Comparison of ENCODE assay signal across 20 cellular contexts in genomic region chr2:11387831-11388230, GRCh38. TPM values are rescaled to one million over a fixed set of nuclear protein-coding genes. Genes with fewer than 3 reads are reported as not detected.
DNase-seq lines count a peak whose midpoint lies in the region; ATAC-seq, FAIRE-seq and TF ChIP-seq lines count a peak whose summit lies in the region.
"Had no signal": no experiment of that assay in that cellular context is flagged by ENCODE, and none has a peak within 500 bp of the region (broad histone marks: within the 10 kb centered on the region; RNA-seq: fewer than 3 reads in every experiment).

No MANE protein-coding gene starts in this region.

- H3K27me3 Mint-ChIP-seq in type B pancreatic cell: no peaks in the 10 kb centered on the region
- H3K27me3 Mint-ChIP-seq: activated naive CD4-positive, alpha-beta T cell treated with anti-CD3 and anti-CD28 coated beads, Interleukin-2, amount 50 U/mL, for 24 hours had no signal

- H3K27ac Mint-ChIP-seq in type B pancreatic cell: peak overlapping the region; percentile 3
- H3K27ac Mint-ChIP-seq: activated naive CD4-positive, alpha-beta T cell treated with anti-CD3 and anti-CD28 coated beads, Interleukin-2, amount 50 U/mL, for 24 hours; activated T-cell treated with anti-CD3 and anti-CD28 coated beads, Interleukin-2, amount 50 U/mL, for 72 hours; T-helper 17 cell had no signal

- in situ Hi-C loops in HepG2 (cut with HindIII; ENCODE audit: extremely low pct_ligation_motif_present, low pct_unique_long_range_greater_than_20kb): no loop called here

- peaks cover 29% of the 10 kb centered on the region for H3K4me1 Mint-ChIP-seq in type B pancreatic cell (ENCODE audit: unreplicated experiment)
- H3K4me1 Mint-ChIP-seq: activated naive CD4-positive, alpha-beta T cell treated with anti-CD3 and anti-CD28 coated beads, Interleukin-2, amount 50 U/mL, for 24 hours; T-helper 17 cell had no signal

- POLR2A ChIA-PET in PC-3 (lab: Charles Lee; ENCODE audit: unreplicated experiment) (interaction anchor here (0.6 to 1.5 kb wide), 5 partner anchors 13 to 115 kb away, joined by 3 to 17 read pairs (median 5); no protein-coding TSS in a partner anchor), HepG2 (lab: Yijun Ruan, JAX) (interaction anchor here (0.8 to 7.5 kb wide), 9 partner anchors 11 to 48 kb away, joined by 3 to 99 read pairs (median 10); partner anchors contain the start of gene ROCK2)

- no peaks in the 10 kb centered on the region for H3K36me3 ChIP-seq in PC-3 (ENCODE audit: low read depth, low read length)
- no peaks in the 10 kb centered on the region for H3K36me3 ChIP-seq in HepG2 (replicated peaks in 1 of 2; ENCODE audit: control insufficient read depth in 1 of 2, insufficient read depth in 2 of 2, low read length in 2 of 2)

- peak; percentile 46 for ATAC-seq in PC-3
- ATAC-seq in HepG2: peak; percentile 15
- ATAC-seq in sciatic nerve: no peak
- ATAC-seq in HG02571 (IDR thresholded peaks at IDR 0.05; ENCODE audit: unreplicated experiment): no peak
- no peak for ATAC-seq in HG02610 (IDR thresholded peaks at IDR 0.05; ENCODE audit: unreplicated experiment)
- ATAC-seq: activated T-cell treated with anti-CD3 and anti-CD28 coated beads, Interleukin-2, amount 50 U/mL, for 72 hours; T-helper 17 cell had no signal

- no peak for TF ChIP-seq RAD21 in HepG2 (CRISPR knock-in tag; IDR thresholded peaks at IDR 0.05)

- 1% methylated on average over 8 of the region's 8 CpGs for WGBS in HepG2 (ENCODE audit: low lambda C conversion rate)

- H3K4me2 ChIP-seq in PC-3 (ENCODE audit: low read length) (peak overlapping the region; percentile 36), HepG2 (ENCODE audit: low read depth, low read length) (peak overlapping the region; percentile 81)

- H3F3A ChIP-seq in PC-3 (ENCODE audit: low read length, unreplicated experiment): no peaks in the 10 kb centered on the region

- H3K9ac ChIP-seq in PC-3 (ENCODE audit: low read length) (peak overlapping the region; percentile 8; the same call in 1 of the 2 replicates), HepG2 (ENCODE audit: insufficient read depth, low read depth, low read length) (peak overlapping the region; percentile 45)

- TF ChIP-seq EP300 in HepG2 (IDR thresholded peaks at IDR 0.05; ENCODE audit: low read depth in 2 of 2, low read length in 2 of 2) (peak in 1 of 2 experiments; percentile 71; a peak in 2 of 4 replicates), HepG2 (CRISPR knock-in tag; IDR thresholded peaks at IDR 0.05; ENCODE audit: borderline replicate concordance) (peak; percentile 52)

- H2AFZ ChIP-seq in PC-3 (ENCODE audit: low read length) (peak overlapping the region; percentile 39), HepG2 (ENCODE audit: low read length) (no peak overlapping the region)

- BruUV-seq in PC-3 (replicated peaks; lab: Mats Ljungman, UMichigan) (TSS peak; percentile 68), HepG2 (replicated peaks; lab: Mats Ljungman, UMichigan) (no TSS peak)

- no peak for TF ChIP-seq POLR2A in HepG2 (IDR thresholded peaks at IDR 0.05; ENCODE audit: insufficient read depth in 1 of 2, low read depth in 2 of 2, low read length in 2 of 2)

- H4K20me1 ChIP-seq in PC-3 (ENCODE audit: low read length): no peaks in the 10 kb centered on the region
- H4K20me1 ChIP-seq in HepG2 (ENCODE audit: insufficient read depth, low read length): no peaks in the 10 kb centered on the region

- H3K27ac ChIP-seq in PC-3 (ENCODE audit: low read length) (peak overlapping the region; percentile 61), HepG2 (ENCODE audit: extremely low read length, insufficient read depth, low read length) (no peak overlapping the region)

- CTCF ChIA-PET in PC-3 (lab: Charles Lee): interaction anchor here (0.6 to 0.8 kb wide), 2 partner anchors 14 to 24 kb away, joined by 3 to 4 read pairs; no protein-coding TSS in a partner anchor
- CTCF ChIA-PET in HepG2 (lab: Yijun Ruan, JAX; ENCODE audit: low intra/inter-chr PET ratio, low total read pairs): no interaction called here

- H3K4me3 ChIP-seq in PC-3 (ENCODE audit: low read length): no peak overlapping the region
- H3K4me3 ChIP-seq in HepG2 (replicated peaks in 1 of 3; ENCODE audit: insufficient read depth in 1 of 3, low read depth in 2 of 3, low read length in 3 of 3): peak overlapping the region; percentile 0 to 61 (median 27); a peak in 2 of 6 replicates

- intact Hi-C loops in PC-3 (cut with micrococcal nuclease) (loop anchor here (1.0 to 2.0 kb wide), 2 partner anchors 29 to 43 kb away; no protein-coding TSS in a partner anchor), HepG2 (cut with micrococcal nuclease; ENCODE audit: unreplicated experiment) (no loop called here), sciatic nerve (cut with DNase I) (no loop called here)

- TF ChIP-seq CTCF in PC-3 (conservative IDR thresholded peaks at IDR 0.05; ENCODE audit: low read depth, low read length) (no peak), HepG2 (CRISPR knock-in tag; IDR thresholded peaks at IDR 0.05) (no peak), type B pancreatic cell (conservative IDR thresholded peaks at IDR 0.05) (no peak)

- H3K36me3 Mint-ChIP-seq in type B pancreatic cell: no peaks in the 10 kb centered on the region
- H3K36me3 Mint-ChIP-seq: activated naive CD4-positive, alpha-beta T cell treated with anti-CD3 and anti-CD28 coated beads, Interleukin-2, amount 50 U/mL, for 24 hours had no signal

- H3K27me3 ChIP-seq in PC-3 (ENCODE audit: low read length): no peaks in the 10 kb centered on the region
- H3K27me3 ChIP-seq in HepG2 (ENCODE audit: control insufficient read depth in 1 of 2, insufficient read depth in 2 of 2, low read length in 2 of 2): no peaks in the 10 kb centered on the region

- H3K4me1 ChIP-seq in PC-3 (ENCODE audit: insufficient read depth, low read length): peaks cover 49% of the 10 kb centered on the region
- peaks cover 77% of the 10 kb centered on the region for H3K4me1 ChIP-seq in HepG2 (ENCODE audit: insufficient read depth, low read length)

- no peak overlapping the region for H3K4me3 Mint-ChIP-seq in type B pancreatic cell
- H3K4me3 Mint-ChIP-seq: activated naive CD4-positive, alpha-beta T cell treated with anti-CD3 and anti-CD28 coated beads, Interleukin-2, amount 50 U/mL, for 24 hours; activated T-cell treated with anti-CD3 and anti-CD28 coated beads, Interleukin-2, amount 50 U/mL, for 72 hours; neural crest cell; T-helper 17 cell had no signal

- no peaks in the 10 kb centered on the region for H3K9me3 ChIP-seq in PC-3 (ENCODE audit: low read length)
- H3K9me3 ChIP-seq in HepG2 (ENCODE audit: low read length): no peaks in the 10 kb centered on the region

- DNase-seq in NCI-H2081 (lab: John Stamatoyannopoulos, UW) (peak; percentile 21 to 73), NCI-H2081 treated with DMSO at 0.1 percent for 48 hours (lab: John Stamatoyannopoulos, UW) (no peak), PC-3 (peak; percentile 48), HepG2 (ENCODE audit: low spot score) (peak; percentile 87), type B pancreatic cell (ENCODE audit: extremely low spot score, unreplicated experiment) (no peak), sciatic nerve (ENCODE audit: low spot score) (no peak)
- DNase-seq: activated CD4-positive, CD25-positive, alpha-beta regulatory T cell; activated T-cell treated with anti-CD3 and anti-CD28 coated beads, Interleukin-2, amount 50 U/mL, for 72 hours; C1 segment of cervical spinal cord; DND-41; SHP77 treated with DMSO at 0.1 percent for 48 hours; T-helper 17 cell had no signal

- no peaks in the 10 kb centered on the region for H3K9me3 Mint-ChIP-seq in type B pancreatic cell
- H3K9me3 Mint-ChIP-seq: activated naive CD4-positive, alpha-beta T cell treated with anti-CD3 and anti-CD28 coated beads, Interleukin-2, amount 50 U/mL, for 24 hours; activated T-cell treated with anti-CD3 and anti-CD28 coated beads, Interleukin-2, amount 50 U/mL, for 72 hours; neural crest cell had no signal

- peak; percentile 53 for FAIRE-seq in HepG2 (lab: Jason Lieb, UNC)
- FAIRE-seq: A204.1, endometrium, GM18507, islet of Langerhans had no signal

- H3K9me2 ChIP-seq in PC-3 (replicated peaks; ENCODE audit: low read length): no peaks in the 10 kb centered on the region

- H3K79me2 ChIP-seq in PC-3 (ENCODE audit: low read length) (no peaks in the 10 kb centered on the region), HepG2 (ENCODE audit: insufficient read depth, low read length) (no peaks in the 10 kb centered on the region)

TF ChIP-seq in HepG2, 621 proteins besides CTCF, POLR2A, EP300 and RAD21 (continues in another document):
- no peak for TF ChIP-seq MAFG (CRISPR knock-in tag; IDR thresholded peaks at IDR 0.05)
- TF ChIP-seq GATAD2A (CRISPR knock-in tag; IDR thresholded peaks at IDR 0.05): peak; percentile 75
- peak; percentile 81; the same call in 1 of the 2 replicates for TF ChIP-seq FOXJ3 (CRISPR knock-in tag; IDR thresholded peaks at IDR 0.05; ENCODE audit: borderline replicate concordance)
- no peak for TF ChIP-seq ATF1 (CRISPR knock-in tag; IDR thresholded peaks at IDR 0.05)
- TF ChIP-seq ZBTB7B (CRISPR knock-in tag; IDR thresholded peaks at IDR 0.05): peak; percentile 28; the same call in 1 of the 2 replicates
- TF ChIP-seq HMGA1 (CRISPR knock-in tag; conservative IDR thresholded peaks at IDR 0.05): no peak

RNA-seq across cellular contexts. Expression of gene ROCK2, which starts 43.4 kb away (rescaled TPM):
- 35.3 and 40.7 TPM in 2 replicates for total RNA-seq in PC-3 (2014; rRNA removed)
- 119 and 174 TPM in 2 replicates for total RNA-seq in HepG2 (2016; rRNA removed; fragmentation: Illumina TruSeq; extraction: Trizol)
- total RNA-seq in HepG2 (2016; cell fraction: cytosol; rRNA removed; fragmentation: Illumina TruSeq; extraction: Trizol; ENCODE audit: low read depth): 13.0 and 13.5 TPM in 2 replicates
- total RNA-seq in HepG2 (2016; cell fraction: insoluble cytoplasmic fraction; rRNA removed; fragmentation: Illumina TruSeq; extraction: Trizol): 112 and 164 TPM in 2 replicates
- total RNA-seq in HepG2 (2016; cell fraction: membrane; rRNA removed; fragmentation: Illumina TruSeq; extraction: Trizol): 35.2 and 39.5 TPM in 2 replicates
- 134 and 149 TPM in 2 replicates for total RNA-seq in HepG2 (2016; cell fraction: nucleus; rRNA removed; fragmentation: Illumina TruSeq; extraction: Trizol)
- polyA plus RNA-seq in HepG2 (2011; rRNA removed): 31.9 and 38.1 TPM in 2 replicates
- 14.6 and 24.9 TPM in 2 replicates for polyA plus RNA-seq in HepG2 (2011; cell fraction: cytosol; rRNA removed)
- polyA plus RNA-seq in HepG2 (2011; cell fraction: nucleus; rRNA removed): 19.3 and 29.4 TPM in 2 replicates
- polyA plus RNA-seq in HepG2 (2012): 62.4 and 98.0 TPM in 2 replicates
- polyA plus RNA-seq in HepG2 (2016; cell fraction: cytosol; fragmentation: Illumina TruSeq; extraction: Trizol; ENCODE audit: low read depth): 1.6 and 1.8 TPM in 2 replicates
- 87.7 and 90.4 TPM in 2 replicates for polyA plus RNA-seq in HepG2 (2016; cell fraction: insoluble cytoplasmic fraction; fragmentation: Illumina TruSeq; extraction: Trizol; ENCODE audit: low read depth)
- polyA plus RNA-seq in HepG2 (2016; cell fraction: membrane; fragmentation: Illumina TruSeq; extraction: Trizol; ENCODE audit: low read depth): 6.9 and 8.4 TPM in 2 replicates
- 77.5 and 87.9 TPM in 2 replicates for polyA plus RNA-seq in HepG2 (2016; cell fraction: nucleus; fragmentation: Illumina TruSeq; extraction: Trizol; ENCODE audit: insufficient read depth, low read depth)
- 17.3 and 25.8 TPM in 2 replicates for polyA minus RNA-seq in HepG2 (2011; rRNA and poly(A)+ RNA removed; ENCODE audit: low replicate concordance)
- polyA minus RNA-seq in HepG2 (2011; cell fraction: cytosol; rRNA and poly(A)+ RNA removed): 82.6 and 95.3 TPM in 2 replicates
- 275 and 284 TPM in 2 replicates for polyA minus RNA-seq in HepG2 (2011; cell fraction: nucleus; rRNA and poly(A)+ RNA removed)
- 31.6 and 41.7 TPM in 2 replicates for total RNA-seq in type B pancreatic cell (ENCODE audit: low replicate concordance)
- 91.6 TPM for total RNA-seq in sciatic nerve

Comparison
In these comparisons a context has a peak if more than half of its experiments do, and no peak if none do; other contexts are left out.
1. DNase-seq: peak in NCI-H2081 (2 of 2), PC-3 (single experiment) and HepG2 (single experiment); none in NCI-H2081 treated with DMSO at 0.1 percent for 48 hours (single experiment), type B pancreatic cell (single experiment) and sciatic nerve (single experiment).
2. ATAC-seq: peak in PC-3 (single experiment) and HepG2 (single experiment); none in sciatic nerve (single experiment), HG02571 (single experiment) and HG02610 (single experiment).